1 cellular context compared by ENCODE assay signal in genomic region chr14:21068521-21069387, GRCh38.
A peak's percentile ranks its signal among the peaks of the same experiment; 100 is the strongest.
TF ChIP-seq lines count a peak whose summit lies in the region.

No MANE protein-coding gene starts in this region.

TF ChIP-seq in endothelial cell of umbilical vein, 7 proteins besides CTCF, POLR2A, EP300 and RAD21:
- no peak for TF ChIP-seq JUN (IDR thresholded peaks at IDR 0.05; ENCODE audit: borderline replicate concordance, insufficient read depth, insufficient read length, low read depth)
- no peak for TF ChIP-seq POLR2AphosphoS5 (IDR thresholded peaks at IDR 0.05; ENCODE audit: insufficient read depth, low read depth, low read length)
- TF ChIP-seq FOS (IDR thresholded peaks at IDR 0.05; ENCODE audit: borderline replicate concordance, insufficient read depth, low read length): no peak
- TF ChIP-seq EZH2 (IDR thresholded peaks at IDR 0.05; ENCODE audit: borderline replicate concordance, low read depth, low read length, severe bottlenecking): peak; percentile 99
